In genomic region chr9:87336914-87337333, GRCh38 we compare ENCODE assay signal across 8 cellular contexts.
DNase-seq lines count a peak whose midpoint lies in the region; TF ChIP-seq lines count a peak whose summit lies in the region.

No MANE protein-coding gene starts in this region.

- H3K9me3 ChIP-seq in AG04450 (ENCODE audit: control insufficient read depth, insufficient read depth, low read length) = no peaks in the 10 kb centered on the region; the same call in 1 of the 2 replicates
- H3K9me3 ChIP-seq in SU-DHL-6 (ENCODE audit: insufficient read depth, low read length) = no peaks in the 10 kb centered on the region

- CTCF ChIA-PET in AG04450 (lab: Charles Lee) = interaction anchor here (0.6 to 2.3 kb wide), 5 partner anchors 279 to 914 kb away, joined by 3 to 22 read pairs (median 4); no protein-coding TSS in a partner anchor

- DNase-seq in AG04450 (ENCODE audit: low read depth, low spot score) (peak; percentile 38), GM12864 (ENCODE audit: low read depth) (peak; percentile 48), MV-4-11 (lab: John Stamatoyannopoulos, UW) (peak; percentile 58), epithelial cell of prostate (ENCODE audit: low read depth, low spot score) (peak; percentile 20), midbrain (lab: John Stamatoyannopoulos, UW) (peak; percentile 55), GM19240 (ENCODE audit: insufficient read length, low spot score) (no peak)

- H3K27ac ChIP-seq in AG04450 (ENCODE audit: low read depth, low read length) (no peak overlapping the region), SU-DHL-6 (ENCODE audit: low read depth, low read length) (no peak overlapping the region), epithelial cell of prostate (no peak overlapping the region), urinary bladder (ENCODE audit: low read depth) (no peak overlapping the region)

- 4% methylated on average over 12 of the region's 12 CpGs for WGBS in urinary bladder

- POLR2A ChIA-PET in AG04450 (lab: Yijun Ruan, JAX) = no interaction called here

- no peak overlapping the region; the same call in none of the 2 replicates for H3K4me3 ChIP-seq in AG04450 (ENCODE audit: low read depth, low read length)
- no peak overlapping the region; the same call in 1 of the 2 replicates for H3K4me3 ChIP-seq in GM12864 (ENCODE audit: low read depth, low read length)
- H3K4me3 ChIP-seq in SU-DHL-6 (ENCODE audit: insufficient read depth, low read length, poor library complexity, severe bottlenecking) = no peak overlapping the region
- H3K4me3 ChIP-seq in urinary bladder (ENCODE audit: low read depth, low read length) = peak overlapping the region; percentile 11

- H3F3A ChIP-seq in SU-DHL-6 (ENCODE audit: insufficient read depth) = no peaks in the 10 kb centered on the region

- H3K9ac ChIP-seq in SU-DHL-6 (ENCODE audit: low read length) = no peak overlapping the region

- no peaks in the 10 kb centered on the region for H3K9me2 ChIP-seq in SU-DHL-6 (replicated peaks; ENCODE audit: insufficient read depth, low read length)

- peaks cover 8% of the 10 kb centered on the region for H3K27me3 ChIP-seq in AG04450 (ENCODE audit: control insufficient read depth, insufficient read depth, low read length)
- no peaks in the 10 kb centered on the region for H3K27me3 ChIP-seq in SU-DHL-6 (ENCODE audit: low read length)

- no peaks in the 10 kb centered on the region for H4K20me1 ChIP-seq in SU-DHL-6 (ENCODE audit: low read depth, low read length)

- H3K4me2 ChIP-seq in SU-DHL-6 (ENCODE audit: low read depth, low read length, poor library complexity, severe bottlenecking) = no peak overlapping the region

- no peaks in the 10 kb centered on the region for H3K4me1 ChIP-seq in urinary bladder (ENCODE audit: insufficient read depth)

- H3K79me2 ChIP-seq in SU-DHL-6 (ENCODE audit: insufficient read depth, low read length) = no peaks in the 10 kb centered on the region

- TF ChIP-seq CTCF in AG04450 (IDR thresholded peaks at IDR 0.05; ENCODE audit: low read depth, low read length) = peak; percentile 67
- TF ChIP-seq CTCF in GM12864 (IDR thresholded peaks at IDR 0.05; ENCODE audit: low read depth, low read length, missing control alignments) = peak; percentile 47
- TF ChIP-seq CTCF in SU-DHL-6 (IDR thresholded peaks at IDR 0.05; ENCODE audit: insufficient read depth, low read length, poor library complexity, severe bottlenecking) = peak; percentile 37

- no peaks in the 10 kb centered on the region for H3K36me3 ChIP-seq in SU-DHL-6 (ENCODE audit: low read length)
- no peaks in the 10 kb centered on the region for H3K36me3 ChIP-seq in urinary bladder (ENCODE audit: insufficient read depth)

- no peak overlapping the region for H2AFZ ChIP-seq in SU-DHL-6 (ENCODE audit: low read depth, low read length, severe bottlenecking)
